In genomic region chr14:95281560-95282176, GRCh38 we compare ENCODE assay signal across 24 cellular contexts.
"Had no signal": no experiment of that assay in that cellular context is flagged by ENCODE, and none has a peak within 500 bp of the region (broad histone marks: within the 10 kb centered on the region; RNA-seq: fewer than 3 reads in every experiment).

No MANE protein-coding gene starts in this region.

- H3K9me3 ChIP-seq: adrenal gland, ascending aorta, esophagus muscularis mucosa, right atrium auricular region, stomach, suprapubic skin, tibial nerve had no signal

- H3K36me3 ChIP-seq: adrenal gland, ascending aorta, brain microvascular endothelial cell, esophagus muscularis mucosa, neural progenitor cell, right atrium auricular region, stomach, suprapubic skin, tibial nerve had no signal

- H3K4me1 ChIP-seq: ascending aorta, foreskin keratinocyte, neural progenitor cell, right atrium auricular region, suprapubic skin had no signal

- DNase-seq: activated B cell treated with CpG ODN at 0.5 μM for 24 hours; activated CD4-positive, alpha-beta T cell treated with anti-CD3 and anti-CD28 coated beads, Interleukin-2, amount 50 U/mL, for 1 hour; activated CD8-positive, alpha-beta T cell treated with anti-CD3 and anti-CD28 coated beads for 36 hours; activated effector memory CD4-positive, alpha-beta T cell treated with Interleukin-2 at 50 U/mL for 16 hours; activated naive CD4-positive, alpha-beta T cell treated with anti-CD3 and anti-CD28 coated beads for 36 hours; activated naive CD8-positive, alpha-beta T cell treated with anti-CD3 and anti-CD28 coated beads for 36 hours; brain microvascular endothelial cell; endodermal cell; foreskin keratinocyte; left cardiac atrium; naive thymus-derived CD8-positive, alpha-beta T cell; occipital lobe; stimulated activated CD4-positive, alpha-beta T cell treated with anti-CD3 and anti-CD28 coated beads, Interleukin-1b, Interleukin-23, amount 100 ng/mL, for 48 hours; stimulated activated naive B cell treated with anti-CD40 and anti-IgM and Interleukin-4, amounts not matched to agents 10 μg/mL and 1 μg/mL and 100 μg/mL, for 72 hours; stomach; T-cell had no signal

- H3K4me3 ChIP-seq: adrenal gland, ascending aorta, esophagus muscularis mucosa, neural progenitor cell, right atrium auricular region, smooth muscle cell, stomach, suprapubic skin, tibial nerve had no signal

- H3K27ac ChIP-seq: adrenal gland, ascending aorta, brain microvascular endothelial cell, foreskin keratinocyte, neural progenitor cell, suprapubic skin had no signal

- ATAC-seq: activated CD8-positive, alpha-beta T cell treated with anti-CD3 and anti-CD28 coated beads for 36 hours; foreskin keratinocyte; naive thymus-derived CD8-positive, alpha-beta T cell; stimulated activated naive B cell treated with anti-CD40 and anti-IgM and Interleukin-4, amounts not matched to agents 10 μg/mL and 1 μg/mL and 100 μg/mL, for 72 hours; T-cell had no signal
